Comparison of ENCODE assay signal across 28 cellular contexts in the genomic region with DNA sequence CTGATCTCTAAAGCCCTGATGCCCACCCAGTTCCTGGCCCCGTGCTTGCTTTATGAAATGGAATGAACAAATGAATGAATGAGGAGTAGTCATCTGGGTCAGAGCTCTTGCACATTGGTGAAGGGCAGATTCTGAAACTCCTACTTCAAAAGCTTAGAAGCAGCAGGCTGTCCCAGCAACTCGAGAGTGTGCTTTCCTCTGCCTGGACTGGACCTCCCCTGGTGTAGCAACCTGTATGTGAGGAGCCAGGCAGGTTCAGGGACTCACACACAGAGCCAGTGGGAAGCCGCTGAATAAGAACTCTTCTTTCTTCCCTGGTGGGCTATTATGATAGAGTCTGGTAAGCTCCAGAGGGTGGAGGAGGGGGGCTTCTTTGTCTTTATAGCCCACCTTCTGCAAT.
"Had no signal": no experiment of that assay in that cellular context is flagged by ENCODE, and none has a peak within 500 bp of the region (broad histone marks: within the 10 kb centered on the region; RNA-seq: fewer than 3 reads in every experiment).

No MANE protein-coding gene starts in this region.

- H3K4me2 ChIP-seq: KMS-11 had no signal

- DNase-seq: activated CD4-positive, alpha-beta memory T cell treated with anti-CD3 and anti-CD28 coated beads, Interleukin-2, amount 10 ng/mL, durations not matched to agents 7 days and 5 days; activated CD4-positive, alpha-beta T cell treated with anti-CD3 and anti-CD28 coated beads for 36 hours; activated CD4-positive, alpha-beta T cell treated with anti-CD3 and anti-CD28 coated beads, Interleukin-2, amount 50 U/mL, for 1 hour; activated gamma-delta T cell; activated naive CD4-positive, alpha-beta T cell treated with anti-CD3 and anti-CD28 coated beads for 36 hours; activated T-cell treated with anti-CD3 and anti-CD28 coated beads for 4 hours; activated T-cell treated with anti-CD3 and anti-CD28 coated beads, Interleukin-2, amount 50 U/mL, for 48 hours; amygdala; MM.1S; NCI-H1930; NCI-H2171 treated with DMSO at 0.1 percent for 48 hours; NCI-H226; NCI-H526; NCI-H82; OCI-M1; RPMI8226; T-cell; T-helper 2 cell; T1000 had no signal

- H3K4me3 Mint-ChIP-seq: activated CD4-positive, alpha-beta memory T cell treated with anti-CD3 and anti-CD28 coated beads, Interleukin-2, amount 10 ng/mL, durations not matched to agents 7 days and 5 days; activated CD4-positive, alpha-beta T cell treated with anti-CD3 and anti-CD28 coated beads for 36 hours; activated naive CD4-positive, alpha-beta T cell treated with anti-CD3 and anti-CD28 coated beads for 36 hours; activated naive CD8-positive, alpha-beta T cell; activated T-helper 17 cell treated with anti-CD3 and anti-CD28 coated beads, Interleukin-2, amount 50 U/mL, for 72 hours; brain; central memory CD8-positive, alpha-beta T cell; T-cell had no signal

- ATAC-seq: activated CD4-positive, alpha-beta T cell treated with anti-CD3 and anti-CD28 coated beads for 36 hours; activated T-helper 17 cell treated with anti-CD3 and anti-CD28 coated beads, Interleukin-2, amount 50 U/mL, for 72 hours; Panc1; Right ventricle myocardium inferior; T-cell had no signal

- H3K9ac ChIP-seq: KMS-11 had no signal

- H3K36me3 Mint-ChIP-seq: activated naive CD8-positive, alpha-beta T cell; brain; T-cell had no signal

- H3K9me3 Mint-ChIP-seq: activated CD4-positive, alpha-beta memory T cell treated with anti-CD3 and anti-CD28 coated beads, Interleukin-2, amount 10 ng/mL, durations not matched to agents 7 days and 5 days; central memory CD8-positive, alpha-beta T cell had no signal

- H3K27ac Mint-ChIP-seq: activated CD4-positive, alpha-beta memory T cell treated with anti-CD3 and anti-CD28 coated beads, Interleukin-2, amount 10 ng/mL, durations not matched to agents 7 days and 5 days; activated CD4-positive, alpha-beta T cell treated with anti-CD3 and anti-CD28 coated beads for 36 hours; activated naive CD4-positive, alpha-beta T cell treated with anti-CD3 and anti-CD28 coated beads for 36 hours; activated naive CD8-positive, alpha-beta T cell; activated T-helper 17 cell treated with anti-CD3 and anti-CD28 coated beads, Interleukin-2, amount 50 U/mL, for 72 hours; brain; T-cell had no signal

- H3K27me3 Mint-ChIP-seq: activated CD4-positive, alpha-beta memory T cell treated with anti-CD3 and anti-CD28 coated beads, Interleukin-2, amount 10 ng/mL, durations not matched to agents 7 days and 5 days had no signal

- H3K27ac ChIP-seq: KMS-11, SK-N-MC, VCaP had no signal

- H3K4me3 ChIP-seq: SK-N-MC had no signal

- H3K4me1 Mint-ChIP-seq: activated CD4-positive, alpha-beta memory T cell treated with anti-CD3 and anti-CD28 coated beads, Interleukin-2, amount 10 ng/mL, durations not matched to agents 7 days and 5 days; activated CD4-positive, alpha-beta T cell treated with anti-CD3 and anti-CD28 coated beads for 36 hours; activated T-helper 17 cell treated with anti-CD3 and anti-CD28 coated beads, Interleukin-2, amount 50 U/mL, for 72 hours; brain; central memory CD8-positive, alpha-beta T cell; T-cell had no signal
